ENCODE assay signal across 13 cellular contexts in the genomic region with DNA sequence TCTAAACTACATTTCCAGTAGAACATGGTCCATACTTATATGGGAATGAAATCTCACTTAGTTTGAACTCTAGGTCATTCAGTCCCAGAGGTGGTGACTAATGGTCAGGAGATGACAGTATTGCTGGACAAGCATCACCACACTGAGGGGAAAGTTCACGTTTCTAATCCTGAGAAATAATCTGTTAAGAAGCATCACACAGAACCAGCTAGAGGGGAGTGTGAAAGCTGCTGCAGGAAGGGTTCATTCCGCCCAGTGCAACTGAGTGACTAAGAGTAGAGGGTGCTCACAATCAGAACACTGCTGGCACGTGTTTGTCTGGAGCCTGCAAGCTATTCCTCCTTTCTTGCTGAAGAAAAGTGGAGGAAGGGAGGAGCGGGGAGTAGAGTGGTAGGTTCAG. TPM values are rescaled to one million over a fixed set of nuclear protein-coding genes. Genes with fewer than 3 reads are reported as not detected.
DNase-seq lines count a peak whose midpoint lies in the region; ATAC-seq and TF ChIP-seq lines count a peak whose summit lies in the region.
"Had no signal": no experiment of that assay in that cellular context is flagged by ENCODE, and none has a peak within 500 bp of the region (broad histone marks: within the 10 kb centered on the region; RNA-seq: fewer than 3 reads in every experiment).

No MANE protein-coding gene starts in this region.

- no peak overlapping the region for H3K27ac Mint-ChIP-seq in WTC11

- TF ChIP-seq CTCF in Peyer's patch (IDR thresholded peaks at IDR 0.05) (no peak), epithelial cell of esophagus (IDR thresholded peaks at IDR 0.05; ENCODE audit: insufficient read depth, low read depth, low read length, missing control alignments) (no peak), tibial artery (IDR thresholded peaks at IDR 0.05) (no peak), WTC11 (IDR thresholded peaks at IDR 0.05) (no peak)

- H3K9me3 ChIP-seq in Peyer's patch (no peaks in the 10 kb centered on the region), muscle layer of duodenum (ENCODE audit: control insufficient read depth in 1 of 2, low read length in 2 of 2) (no peaks in the 10 kb centered on the region), tibial artery (no peaks in the 10 kb centered on the region)
- H3K9me3 ChIP-seq: HAP-1 had no signal

- H3K36me3 Mint-ChIP-seq in WTC11, result no peaks in the 10 kb centered on the region

- no peaks in the 10 kb centered on the region for H3K9me3 Mint-ChIP-seq in WTC11
- H3K9me3 Mint-ChIP-seq: activated T-cell treated with anti-CD3 and anti-CD28 coated beads, Interleukin-2, amount 50 U/mL, for 4 hours had no signal

- H3K4me1 ChIP-seq in Peyer's patch, result peaks cover 0 to 33% (median 0%) of the 10 kb centered on the region in 4 donors
- peaks cover 11 to 41% of the 10 kb centered on the region in 2 donors for H3K4me1 ChIP-seq in muscle layer of duodenum (ENCODE audit: control insufficient read depth in 1 of 2, insufficient read depth in 2 of 2, low read length in 2 of 2)
- H3K4me1 ChIP-seq in tibial artery, result peaks cover 4 to 63% (median 49%) of the 10 kb centered on the region in 4 donors
- H3K4me1 ChIP-seq: HAP-1 had no signal

- H3K27me3 ChIP-seq in Peyer's patch (no peaks in the 10 kb centered on the region), muscle layer of duodenum (ENCODE audit: low read depth, low read length) (no peaks in the 10 kb centered on the region), tibial artery (no peaks in the 10 kb centered on the region)

- peak overlapping the region in 1 of 4 donors; percentile 79 for H3K4me3 ChIP-seq in Peyer's patch
- H3K4me3 ChIP-seq in epithelial cell of esophagus (ENCODE audit: low read length), result no peak overlapping the region
- peak overlapping the region; percentile 68 to 91 for H3K4me3 ChIP-seq in muscle layer of duodenum (ENCODE audit: low read depth in 1 of 2, low read length in 2 of 2)
- H3K4me3 ChIP-seq in tibial artery, result peak overlapping the region; percentile 79 to 97
- H3K4me3 ChIP-seq: HAP-1 had no signal

- POLR2A ChIA-PET in WTC11 (lab: Charles Lee), result no interaction called here

- H3K27ac ChIP-seq in Peyer's patch, result peak overlapping the region in 3 of 4 donors; percentile 13 to 95 (median 90)
- peak overlapping the region; percentile 82 for H3K27ac ChIP-seq in muscle layer of duodenum (ENCODE audit: low read length)
- H3K27ac ChIP-seq in tibial artery, result peak overlapping the region; percentile 96 to 99

- H3K4me3 Mint-ChIP-seq in WTC11, result no peak overlapping the region
- H3K4me3 Mint-ChIP-seq: activated T-cell treated with anti-CD3 and anti-CD28 coated beads, Interleukin-2, amount 50 U/mL, for 4 hours had no signal

- intact Hi-C loops in tibial artery (cut with DNase I; ENCODE audit: low total_unique reads), result loop anchor here (10.0 kb wide), 1 partner anchor 79 kb away; no protein-coding TSS in a partner anchor

- no peak for TF ChIP-seq POLR2A in Peyer's patch (IDR thresholded peaks at IDR 0.05)

- no peaks in the 10 kb centered on the region for H3K36me3 ChIP-seq in Peyer's patch
- no peaks in the 10 kb centered on the region for H3K36me3 ChIP-seq in muscle layer of duodenum (ENCODE audit: control insufficient read depth in 1 of 2, insufficient read depth in 2 of 2, low read length in 2 of 2)
- peaks cover 0 to 7% (median 0%) of the 10 kb centered on the region in 3 donors for H3K36me3 ChIP-seq in tibial artery
- H3K36me3 ChIP-seq: HAP-1 had no signal

- H3K4me1 Mint-ChIP-seq in WTC11, result peaks cover 43% of the 10 kb centered on the region

- CTCF ChIA-PET in WTC11 (lab: Charles Lee), result interaction anchor here (1.3 to 1.7 kb wide), 2 partner anchors 23 to 48 kb away, joined by 3 to 5 read pairs; no protein-coding TSS in a partner anchor

- ATAC-seq in HG03457 (IDR thresholded peaks at IDR 0.05; ENCODE audit: unreplicated experiment) (no peak), WTC11 (no peak)
- ATAC-seq: activated T-cell treated with anti-CD3 and anti-CD28 coated beads, Interleukin-2, amount 50 U/mL, for 4 hours; stimulated activated naive CD8-positive, alpha-beta T cell treated with anti-CD3 and anti-CD28 coated beads, Interleukin-15, Interleukin-2, amounts not matched to agents 100 U/mL and 50 U/mL, for 24 hours had no signal

- H3K27me3 Mint-ChIP-seq in WTC11 (ENCODE audit: low read depth), result peaks cover 33% of the 10 kb centered on the region

- DNase-seq in Peyer's patch, result no peak
- DNase-seq in epithelial cell of esophagus (ENCODE audit: low read depth), result peak; percentile 29
- no peak for DNase-seq in tibial artery
- no peak for DNase-seq in DMS53 treated with DMSO at 0.1 percent for 48 hours (lab: John Stamatoyannopoulos, UW; ENCODE audit: unreplicated experiment)
- DNase-seq in WTC11 (ENCODE audit: low spot score), result no peak
- DNase-seq in activated gamma-delta T cell treated with Interleukin-2 at 50 U/mL for 16 hours, result no peak
- DNase-seq: activated T-cell treated with anti-CD3 and anti-CD28 coated beads, Interleukin-2, amount 50 U/mL, for 4 hours; cortex of kidney; NCI-H1092 treated with DMSO at 0.1 percent for 48 hours; stimulated activated naive CD8-positive, alpha-beta T cell treated with anti-CD3 and anti-CD28 coated beads, Interleukin-15, Interleukin-2, amounts not matched to agents 100 U/mL and 50 U/mL, for 24 hours had no signal

TF ChIP-seq in WTC11, 78 proteins besides CTCF, POLR2A, EP300 and RAD21:
- TF ChIP-seq, protein P1, sequence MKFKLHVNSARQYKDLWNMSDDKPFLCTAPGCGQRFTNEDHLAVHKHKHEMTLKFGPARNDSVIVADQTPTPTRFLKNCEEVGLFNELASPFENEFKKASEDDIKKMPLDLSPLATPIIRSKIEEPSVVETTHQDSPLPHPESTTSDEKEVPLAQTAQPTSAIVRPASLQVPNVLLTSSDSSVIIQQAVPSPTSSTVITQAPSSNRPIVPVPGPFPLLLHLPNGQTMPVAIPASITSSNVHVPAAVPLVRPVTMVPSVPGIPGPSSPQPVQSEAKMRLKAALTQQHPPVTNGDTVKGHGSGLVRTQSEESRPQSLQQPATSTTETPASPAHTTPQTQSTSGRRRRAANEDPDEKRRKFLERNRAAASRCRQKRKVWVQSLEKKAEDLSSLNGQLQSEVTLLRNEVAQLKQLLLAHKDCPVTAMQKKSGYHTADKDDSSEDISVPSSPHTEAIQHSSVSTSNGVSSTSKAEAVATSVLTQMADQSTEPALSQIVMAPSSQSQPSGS (CRISPR knock-in tag; IDR thresholded peaks at IDR 0.05; ENCODE audit: borderline replicate concordance, low read depth), result no peak
- TF ChIP-seq ELF4 (CRISPR knock-in tag; IDR thresholded peaks at IDR 0.05; ENCODE audit: low read depth), result no peak

RNA-seq across cellular contexts. Expression of a gene that starts 2.7 kb away (rescaled TPM):
- total RNA-seq in Peyer's patch (10 to 100 TPM; 28.0 to 69.3 (median 36.3) TPM), WTC11 (2021) (75.0 to 89.6 TPM (median 82.3 TPM) in 3 replicates)

RNA-seq across cellular contexts. Expression of a gene that starts 2.8 kb away (rescaled TPM):
- total RNA-seq in Peyer's patch (100 to 1,000 TPM in 2 of 4 donors, 10 to 100 TPM in 2; 56.6 to 139 (median 89.1) TPM), WTC11 (2021) (102 to 109 TPM (median 106 TPM) in 3 replicates)
